ENCODE assay signal across 8 cellular contexts in genomic region chr1:155167166-155168104, GRCh38. TPM values are rescaled to one million over a fixed set of nuclear protein-coding genes. Genes with fewer than 3 reads are reported as not detected.
A peak's percentile ranks its signal among the peaks of the same experiment; 100 is the strongest.
DNase-seq lines count a peak whose midpoint lies in the region; ATAC-seq, FAIRE-seq and TF ChIP-seq lines count a peak whose summit lies in the region.

No MANE protein-coding gene starts in this region.

- H3K4me3 ChIP-seq in coronary artery: peak overlapping the region; percentile 27

- peaks cover 4% of the 10 kb centered on the region for H3K27me3 Mint-ChIP-seq in activated CD4-positive, alpha-beta T cell treated with anti-CD3 and anti-CD28 coated beads, Interleukin-2, amount 10 ng/mL, durations not matched to agents 24 days and 14 days

- peak; percentile 89 for DNase-seq in D721Med (ENCODE audit: insufficient read length, low spot score)
- peak; percentile 97 for DNase-seq in NCI-H526 treated with DMSO at 0.1 percent for 48 hours (lab: John Stamatoyannopoulos, UW)
- DNase-seq in activated CD4-positive, alpha-beta T cell treated with anti-CD3 and anti-CD28 coated beads, Interleukin-2, amount 10 ng/mL, durations not matched to agents 24 days and 14 days: peak; percentile 96
- DNase-seq in coronary artery (ENCODE audit: low spot score): peak; percentile 86
- DNase-seq in left colon: peak; percentile 84 to 92
- DNase-seq in stimulated activated CD4-positive, alpha-beta T cell treated with anti-CD3 and anti-CD28 coated beads, Interleukin-2, amount 100 ng/mL, for 24 hours: peak; percentile 90 to 91

- intact Hi-C loops in activated CD4-positive, alpha-beta T cell treated with anti-CD3 and anti-CD28 coated beads, Interleukin-2, amount 10 ng/mL, durations not matched to agents 24 days and 14 days (cut with micrococcal nuclease): loop anchor here (1.0 to 5.0 kb wide), 3 partner anchors 40 to 76 kb away; partner anchors contain the start of gene EFNA1
- intact Hi-C loops in left colon (cut with DNase I, micrococcal nuclease): loop anchor here in 1 of 2 donors (2.0 kb wide), 1 partner anchor 77 kb away; no protein-coding TSS in a partner anchor

- FAIRE-seq in D721Med (lab: Jason Lieb, UNC): no peak

- TF ChIP-seq CTCF in D721Med (IDR thresholded peaks at IDR 0.05; ENCODE audit: insufficient read depth, missing control alignments) (peak; percentile 99), coronary artery (IDR thresholded peaks at IDR 0.05) (peak; percentile 83)

- peak overlapping the region; percentile 29 for H3K27ac Mint-ChIP-seq in activated CD4-positive, alpha-beta T cell treated with anti-CD3 and anti-CD28 coated beads, Interleukin-2, amount 10 ng/mL, durations not matched to agents 24 days and 14 days

- H3K36me3 Mint-ChIP-seq in activated CD4-positive, alpha-beta T cell treated with anti-CD3 and anti-CD28 coated beads, Interleukin-2, amount 10 ng/mL, durations not matched to agents 24 days and 14 days (ENCODE audit: low read depth): peaks cover 25% of the 10 kb centered on the region

- no peaks in the 10 kb centered on the region for H3K9me3 Mint-ChIP-seq in activated CD4-positive, alpha-beta T cell treated with anti-CD3 and anti-CD28 coated beads, Interleukin-2, amount 10 ng/mL, durations not matched to agents 24 days and 14 days

- H3K4me3 Mint-ChIP-seq in activated CD4-positive, alpha-beta T cell treated with anti-CD3 and anti-CD28 coated beads, Interleukin-2, amount 10 ng/mL, durations not matched to agents 24 days and 14 days: peak overlapping the region; percentile 68

- peaks cover 24% of the 10 kb centered on the region for H3K4me1 Mint-ChIP-seq in activated CD4-positive, alpha-beta T cell treated with anti-CD3 and anti-CD28 coated beads, Interleukin-2, amount 10 ng/mL, durations not matched to agents 24 days and 14 days

- H3K27ac ChIP-seq in coronary artery: peak overlapping the region in 1 of 2 donors; percentile 44

- peak; percentile 54 for ATAC-seq in HG03354 (IDR thresholded peaks at IDR 0.05; ENCODE audit: poor library complexity, severe bottlenecking, unreplicated experiment)
- peak; percentile 86 for ATAC-seq in left colon
- no peak for ATAC-seq in GM21423 (IDR thresholded peaks at IDR 0.05; ENCODE audit: unreplicated experiment)

RNA-seq across cellular contexts. Expression of gene KRTCAP2, which starts 5.7 kb away (rescaled TPM):
- total RNA-seq in activated CD4-positive, alpha-beta T cell treated with anti-CD3 and anti-CD28 coated beads, Interleukin-2, amount 10 ng/mL, durations not matched to agents 24 days and 14 days: 244 and 245 TPM in 2 replicates
- 100 to 1,000 TPM; 143 to 164 TPM for total RNA-seq in left colon

RNA-seq across cellular contexts. Expression of gene TRIM46, which starts 6.2 kb away (rescaled TPM):
- 9.4 and 10.7 TPM in 2 replicates for total RNA-seq in activated CD4-positive, alpha-beta T cell treated with anti-CD3 and anti-CD28 coated beads, Interleukin-2, amount 10 ng/mL, durations not matched to agents 24 days and 14 days
- under 1 TPM; 0.28 to 0.52 TPM for total RNA-seq in left colon

RNA-seq across cellular contexts. Expression of gene DPM3, which starts 27.1 kb away (rescaled TPM):
- total RNA-seq in activated CD4-positive, alpha-beta T cell treated with anti-CD3 and anti-CD28 coated beads, Interleukin-2, amount 10 ng/mL, durations not matched to agents 24 days and 14 days: 34.5 and 37.2 TPM in 2 replicates
- 100 to 1,000 TPM in 1 of 2 donors, 10 to 100 TPM in 1; 93.9 to 131 TPM for total RNA-seq in left colon

RNA-seq across cellular contexts. Expression of gene SLC50A1, which starts 31.8 kb away (rescaled TPM):
- 46.2 and 46.3 TPM in 2 replicates for total RNA-seq in activated CD4-positive, alpha-beta T cell treated with anti-CD3 and anti-CD28 coated beads, Interleukin-2, amount 10 ng/mL, durations not matched to agents 24 days and 14 days
- 100 to 1,000 TPM in 1 of 2 donors, 10 to 100 TPM in 1; 70.6 to 107 TPM for total RNA-seq in left colon

RNA-seq across cellular contexts. Expression of gene EFNA1, which starts 39.8 kb away (rescaled TPM):
- total RNA-seq in activated CD4-positive, alpha-beta T cell treated with anti-CD3 and anti-CD28 coated beads, Interleukin-2, amount 10 ng/mL, durations not matched to agents 24 days and 14 days: 0.24 TPM in 1 of 2 replicates, not detected in the other
- total RNA-seq in left colon: 100 to 1,000 TPM in 1 of 2 donors, 10 to 100 TPM in 1; 63.0 to 176 TPM
